Comparison of ENCODE assay signal across 1 cellular context in genomic region chr6:16659471-16660156, GRCh38.
TF ChIP-seq lines count a peak whose summit lies in the region.

No MANE protein-coding gene starts in this region.

TF ChIP-seq in GM12878, 131 proteins besides CTCF, POLR2A, EP300 and RAD21:
- peak in 1 of 2 experiments; percentile 43; a peak in 1 of 4 replicates for TF ChIP-seq ETV6 (conservative IDR thresholded peaks at IDR 0.05 in 1 of 2, IDR thresholded peaks at IDR 0.05 in 1 of 2; ENCODE audit: borderline replicate concordance in 1 of 2, low read depth in 1 of 2)
- no peak for TF ChIP-seq BACH1 (IDR thresholded peaks at IDR 0.05; ENCODE audit: borderline replicate concordance)
- TF ChIP-seq JUNB (IDR thresholded peaks at IDR 0.05), result peak; percentile 81
- peak; percentile 85 for TF ChIP-seq RUNX3 (IDR thresholded peaks at IDR 0.05; ENCODE audit: low read length)
- no peak for TF ChIP-seq NBN (IDR thresholded peaks at IDR 0.05)
- TF ChIP-seq ZBED1 (IDR thresholded peaks at IDR 0.05; ENCODE audit: borderline replicate concordance), result peak; percentile 20; the same call in 1 of the 2 replicates
- 0 out of 2 replicates have a peak, but pooled peaks have one; percentile 17 for TF ChIP-seq PML (IDR thresholded peaks at IDR 0.05; ENCODE audit: low read length)
- peak; percentile 64; the same call in 1 of the 2 replicates for TF ChIP-seq NFIC (IDR thresholded peaks at IDR 0.05; ENCODE audit: low read depth, low read length)
- TF ChIP-seq IRF3 (IDR thresholded peaks at IDR 0.05), result no peak
- TF ChIP-seq HDGF (IDR thresholded peaks at IDR 0.05), result no peak
- TF ChIP-seq, protein P1, sequence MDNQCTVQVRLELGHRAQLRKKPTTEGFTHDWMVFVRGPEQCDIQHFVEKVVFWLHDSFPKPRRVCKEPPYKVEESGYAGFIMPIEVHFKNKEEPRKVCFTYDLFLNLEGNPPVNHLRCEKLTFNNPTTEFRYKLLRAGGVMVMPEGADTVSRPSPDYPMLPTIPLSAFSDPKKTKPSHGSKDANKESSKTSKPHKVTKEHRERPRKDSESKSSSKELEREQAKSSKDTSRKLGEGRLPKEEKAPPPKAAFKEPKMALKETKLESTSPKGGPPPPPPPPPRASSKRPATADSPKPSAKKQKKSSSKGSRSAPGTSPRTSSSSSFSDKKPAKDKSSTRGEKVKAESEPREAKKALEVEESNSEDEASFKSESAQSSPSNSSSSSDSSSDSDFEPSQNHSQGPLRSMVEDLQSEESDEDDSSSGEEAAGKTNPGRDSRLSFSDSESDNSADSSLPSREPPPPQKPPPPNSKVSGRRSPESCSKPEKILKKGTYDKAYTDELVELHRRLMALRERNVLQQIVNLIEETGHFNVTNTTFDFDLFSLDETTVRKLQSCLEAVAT (IDR thresholded peaks at IDR 0.05), result peak; percentile 21; the same call in 1 of the 2 replicates
- peak; percentile 26; the same call in 1 of the 2 replicates for TF ChIP-seq TCF7 (IDR thresholded peaks at IDR 0.05; ENCODE audit: borderline replicate concordance)
- no peak for TF ChIP-seq POU2F2 (IDR thresholded peaks at IDR 0.05; ENCODE audit: borderline replicate concordance, low read depth, low read length)
- TF ChIP-seq BCL3 (IDR thresholded peaks at IDR 0.05; ENCODE audit: borderline replicate concordance, insufficient read depth, low read depth, low read length, poor library complexity, severe bottlenecking), result no peak
- TF ChIP-seq ATF2 (IDR thresholded peaks at IDR 0.05; ENCODE audit: low read length), result peak; percentile 32; the same call in 1 of the 2 replicates
- no peak for TF ChIP-seq RAD51 (IDR thresholded peaks at IDR 0.05)
- peak; percentile 56; the same call in 1 of the 2 replicates for TF ChIP-seq FOXM1 (IDR thresholded peaks at IDR 0.05; ENCODE audit: low read depth, low read length)
- TF ChIP-seq, protein P2, sequence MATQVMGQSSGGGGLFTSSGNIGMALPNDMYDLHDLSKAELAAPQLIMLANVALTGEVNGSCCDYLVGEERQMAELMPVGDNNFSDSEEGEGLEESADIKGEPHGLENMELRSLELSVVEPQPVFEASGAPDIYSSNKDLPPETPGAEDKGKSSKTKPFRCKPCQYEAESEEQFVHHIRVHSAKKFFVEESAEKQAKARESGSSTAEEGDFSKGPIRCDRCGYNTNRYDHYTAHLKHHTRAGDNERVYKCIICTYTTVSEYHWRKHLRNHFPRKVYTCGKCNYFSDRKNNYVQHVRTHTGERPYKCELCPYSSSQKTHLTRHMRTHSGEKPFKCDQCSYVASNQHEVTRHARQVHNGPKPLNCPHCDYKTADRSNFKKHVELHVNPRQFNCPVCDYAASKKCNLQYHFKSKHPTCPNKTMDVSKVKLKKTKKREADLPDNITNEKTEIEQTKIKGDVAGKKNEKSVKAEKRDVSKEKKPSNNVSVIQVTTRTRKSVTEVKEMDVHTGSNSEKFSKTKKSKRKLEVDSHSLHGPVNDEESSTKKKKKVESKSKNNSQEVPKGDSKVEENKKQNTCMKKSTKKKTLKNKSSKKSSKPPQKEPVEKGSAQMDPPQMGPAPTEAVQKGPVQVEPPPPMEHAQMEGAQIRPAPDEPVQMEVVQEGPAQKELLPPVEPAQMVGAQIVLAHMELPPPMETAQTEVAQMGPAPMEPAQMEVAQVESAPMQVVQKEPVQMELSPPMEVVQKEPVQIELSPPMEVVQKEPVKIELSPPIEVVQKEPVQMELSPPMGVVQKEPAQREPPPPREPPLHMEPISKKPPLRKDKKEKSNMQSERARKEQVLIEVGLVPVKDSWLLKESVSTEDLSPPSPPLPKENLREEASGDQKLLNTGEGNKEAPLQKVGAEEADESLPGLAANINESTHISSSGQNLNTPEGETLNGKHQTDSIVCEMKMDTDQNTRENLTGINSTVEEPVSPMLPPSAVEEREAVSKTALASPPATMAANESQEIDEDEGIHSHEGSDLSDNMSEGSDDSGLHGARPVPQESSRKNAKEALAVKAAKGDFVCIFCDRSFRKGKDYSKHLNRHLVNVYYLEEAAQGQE (IDR thresholded peaks at IDR 0.05; ENCODE audit: low read depth, low read length), result no peak
- no peak for TF ChIP-seq ZBTB40 (IDR thresholded peaks at IDR 0.05; ENCODE audit: borderline replicate concordance)
TF ChIP-seq in GM12878: peak in this region for 10.
